8 cellular contexts compared by ENCODE assay signal in the genomic region with DNA sequence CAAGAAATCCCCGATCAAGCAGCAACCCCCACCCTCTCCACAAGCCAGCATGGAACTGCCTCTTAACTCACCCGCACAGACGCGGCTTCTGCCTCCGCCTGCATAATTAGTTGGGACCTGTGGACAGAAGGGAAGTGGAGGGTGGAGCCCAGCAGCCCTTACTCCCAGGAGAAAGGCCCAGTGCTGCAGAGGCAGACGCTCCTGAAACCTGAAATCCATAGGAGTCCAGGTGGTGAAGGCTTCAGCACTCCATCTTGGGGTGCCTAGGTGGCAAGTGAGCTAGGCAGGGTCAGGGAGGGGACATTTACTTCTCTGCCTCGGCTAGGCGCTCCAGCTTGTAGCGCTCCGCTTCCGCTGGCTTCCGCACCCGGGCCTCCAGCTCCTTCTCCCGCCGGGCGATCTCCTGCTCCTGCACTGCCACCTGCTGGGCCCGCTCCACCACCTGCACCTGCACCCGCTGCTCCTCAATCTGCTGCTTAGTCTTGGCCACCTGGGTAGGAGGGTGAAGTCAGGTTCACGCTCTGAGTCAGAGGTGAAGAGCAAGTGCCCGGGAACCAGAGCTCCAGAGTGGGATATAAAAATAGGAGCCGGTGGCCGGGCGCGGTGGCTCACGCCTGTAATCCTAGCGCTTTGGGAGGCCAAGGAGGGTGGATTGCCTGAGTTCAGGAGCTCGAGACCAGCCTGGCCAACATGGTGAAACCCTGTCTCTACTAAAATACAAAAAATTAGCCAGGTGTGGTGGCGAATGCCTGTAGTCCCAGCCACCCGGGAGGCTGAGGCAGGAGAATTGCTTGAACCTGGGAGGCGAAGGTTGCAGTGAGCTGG. TPM values are rescaled to one million over a fixed set of nuclear protein-coding genes. Genes with fewer than 3 reads are reported as not detected.
DNase-seq lines count a peak whose midpoint lies in the region; ATAC-seq and TF ChIP-seq lines count a peak whose summit lies in the region.

No MANE protein-coding gene starts in this region.

- H3K27me3 Mint-ChIP-seq in activated T-helper 2 cell treated with anti-CD3 and anti-CD28 coated beads, Interferon-gamma antibody, Interleukin-2, Interleukin-4, amounts not matched to agents 10 μg/mL and 5 μg/mL and 100 μg/mL, durations not matched to agents 14 hours and 24 hours and 36 hours (ENCODE audit: low read depth): no peaks in the 10 kb centered on the region

- H3K36me3 ChIP-seq in OCI-LY3 (replicated peaks; ENCODE audit: low read depth, low read length) (peaks cover 15% of the 10 kb centered on the region), uterus (no peaks in the 10 kb centered on the region)

- H3K4me1 ChIP-seq in OCI-LY3 (ENCODE audit: low read length): peaks cover 18% of the 10 kb centered on the region
- no peaks in the 10 kb centered on the region for H3K4me1 ChIP-seq in foreskin keratinocyte
- no peaks in the 10 kb centered on the region for H3K4me1 ChIP-seq in uterus

- peaks cover 37% of the 10 kb centered on the region for H3K4me1 Mint-ChIP-seq in activated T-helper 2 cell treated with anti-CD3 and anti-CD28 coated beads, Interferon-gamma antibody, Interleukin-2, Interleukin-4, amounts not matched to agents 10 μg/mL and 5 μg/mL and 100 μg/mL, durations not matched to agents 14 hours and 24 hours and 36 hours (ENCODE audit: low read depth)

- H3K27ac ChIP-seq in OCI-LY3 (ENCODE audit: low read length): no peak overlapping the region
- no peak overlapping the region for H3K27ac ChIP-seq in foreskin keratinocyte
- H3K27ac ChIP-seq in uterus: peak overlapping the region; percentile 21 to 53

- TF ChIP-seq POLR2A in uterus (IDR thresholded peaks at IDR 0.05): no peak

- peaks cover 3% of the 10 kb centered on the region for H4K20me1 ChIP-seq in OCI-LY3 (ENCODE audit: insufficient read depth, low read length)

- intact Hi-C loops in activated T-helper 2 cell treated with anti-CD3 and anti-CD28 coated beads, Interferon-gamma antibody, Interleukin-2, Interleukin-4, amounts not matched to agents 10 μg/mL and 5 μg/mL and 100 μg/mL, durations not matched to agents 14 hours and 24 hours and 36 hours (cut with micrococcal nuclease): no loop called here
- intact Hi-C loops in posterior cingulate gyrus (cut with DNase I): no loop called here
- intact Hi-C loops in uterus (cut with DNase I; ENCODE audit: low total_unique reads): no loop called here

- DNase-seq in GM12865 (ENCODE audit: low read depth) (peak; percentile 93), HPDE6-E6E7 (ENCODE audit: extremely low spot score) (peak; percentile 93), foreskin keratinocyte (peak; percentile 63 to 86), posterior cingulate gyrus (peak in 9 of 10 donors; percentile 50 to 96 (median 72)), uterus (peak; percentile 59 to 62), epidermal melanocyte (ENCODE audit: insufficient read length, low spot score) (no peak)
- peak; percentile 81 for DNase-seq in activated T-helper 2 cell treated with anti-CD3 and anti-CD28 coated beads, Interferon-gamma antibody, Interleukin-2, Interleukin-4, amounts not matched to agents 10 μg/mL and 5 μg/mL and 100 μg/mL, durations not matched to agents 14 hours and 24 hours and 36 hours (ENCODE audit: low spot score)

- H3K36me3 Mint-ChIP-seq in activated T-helper 2 cell treated with anti-CD3 and anti-CD28 coated beads, Interferon-gamma antibody, Interleukin-2, Interleukin-4, amounts not matched to agents 10 μg/mL and 5 μg/mL and 100 μg/mL, durations not matched to agents 14 hours and 24 hours and 36 hours (ENCODE audit: low read depth): peaks cover 80% of the 10 kb centered on the region

- peak overlapping the region; percentile 23 for H3K4me2 ChIP-seq in OCI-LY3 (ENCODE audit: low read length)

- H3K9me3 Mint-ChIP-seq in activated T-helper 2 cell treated with anti-CD3 and anti-CD28 coated beads, Interferon-gamma antibody, Interleukin-2, Interleukin-4, amounts not matched to agents 10 μg/mL and 5 μg/mL and 100 μg/mL, durations not matched to agents 14 hours and 24 hours and 36 hours: no peaks in the 10 kb centered on the region

- H3K79me2 ChIP-seq in OCI-LY3 (ENCODE audit: low read length): peaks cover 2% of the 10 kb centered on the region; the same call in 1 of the 2 replicates

- peak overlapping the region; percentile 40 for H3K4me3 Mint-ChIP-seq in activated T-helper 2 cell treated with anti-CD3 and anti-CD28 coated beads, Interferon-gamma antibody, Interleukin-2, Interleukin-4, amounts not matched to agents 10 μg/mL and 5 μg/mL and 100 μg/mL, durations not matched to agents 14 hours and 24 hours and 36 hours (ENCODE audit: low read depth)

- H3K9me3 ChIP-seq in OCI-LY3 (ENCODE audit: insufficient read depth, low read length) (no peaks in the 10 kb centered on the region), uterus (no peaks in the 10 kb centered on the region)

- no peak overlapping the region for H2AFZ ChIP-seq in OCI-LY3 (ENCODE audit: low read depth, low read length)

- peak overlapping the region; percentile 69 for H3K27ac Mint-ChIP-seq in activated T-helper 2 cell treated with anti-CD3 and anti-CD28 coated beads, Interferon-gamma antibody, Interleukin-2, Interleukin-4, amounts not matched to agents 10 μg/mL and 5 μg/mL and 100 μg/mL, durations not matched to agents 14 hours and 24 hours and 36 hours

- H3K27me3 ChIP-seq in OCI-LY3 (ENCODE audit: low read depth, low read length) (no peaks in the 10 kb centered on the region), foreskin keratinocyte (no peaks in the 10 kb centered on the region), uterus (no peaks in the 10 kb centered on the region)

- no peak overlapping the region for H3K4me3 ChIP-seq in GM12865 (ENCODE audit: low read depth, low read length)
- H3K4me3 ChIP-seq in OCI-LY3 (ENCODE audit: low read length): no peak overlapping the region
- H3K4me3 ChIP-seq in uterus: no peak overlapping the region

- peak; percentile 92 for ATAC-seq in foreskin keratinocyte

- TF ChIP-seq CTCF in GM12865 (IDR thresholded peaks at IDR 0.05; ENCODE audit: insufficient read depth, low read depth, low read length, missing control alignments) (peak; percentile 88), OCI-LY3 (IDR thresholded peaks at IDR 0.05; ENCODE audit: low read depth, low read length) (peak; percentile 64), foreskin keratinocyte (conservative IDR thresholded peaks at IDR 0.05) (peak; percentile 98), uterus (IDR thresholded peaks at IDR 0.05) (peak; percentile 46 to 70 (median 56))

- H3K9ac ChIP-seq in OCI-LY3 (ENCODE audit: low read length): no peak overlapping the region

RNA-seq across cellular contexts. Expression of a gene that starts 10.7 kb away (rescaled TPM):
- 1,115 and 1,128 TPM in 2 replicates for total RNA-seq in activated T-helper 2 cell treated with anti-CD3 and anti-CD28 coated beads, Interferon-gamma antibody, Interleukin-2, Interleukin-4, amounts not matched to agents 10 μg/mL and 5 μg/mL and 100 μg/mL, durations not matched to agents 14 hours and 24 hours and 36 hours
- total RNA-seq in foreskin keratinocyte: 1,201 and 1,290 TPM in 2 replicates
- polyA plus RNA-seq in foreskin keratinocyte: 1,224 and 1,454 TPM in 2 replicates
- 100 to 1,000 TPM; 130 to 426 (median 290) TPM for total RNA-seq in uterus

RNA-seq across cellular contexts. Expression of a gene that starts 11.7 kb away (rescaled TPM):
- 201 and 214 TPM in 2 replicates for total RNA-seq in activated T-helper 2 cell treated with anti-CD3 and anti-CD28 coated beads, Interferon-gamma antibody, Interleukin-2, Interleukin-4, amounts not matched to agents 10 μg/mL and 5 μg/mL and 100 μg/mL, durations not matched to agents 14 hours and 24 hours and 36 hours
- total RNA-seq in foreskin keratinocyte: 50.0 and 62.6 TPM in 2 replicates
- polyA plus RNA-seq in foreskin keratinocyte: 57.4 and 72.2 TPM in 2 replicates
- 100 to 1,000 TPM in 1 of 4 donors, 10 to 100 TPM in 3; 47.1 to 155 (median 64.6) TPM for total RNA-seq in uterus

RNA-seq across cellular contexts. Expression of a gene that starts 13.5 kb away (rescaled TPM):
- 185 and 190 TPM in 2 replicates for total RNA-seq in activated T-helper 2 cell treated with anti-CD3 and anti-CD28 coated beads, Interferon-gamma antibody, Interleukin-2, Interleukin-4, amounts not matched to agents 10 μg/mL and 5 μg/mL and 100 μg/mL, durations not matched to agents 14 hours and 24 hours and 36 hours
- 279 and 373 TPM in 2 replicates for total RNA-seq in foreskin keratinocyte
- 343 and 439 TPM in 2 replicates for polyA plus RNA-seq in foreskin keratinocyte
- 10 to 100 TPM in 2 of 4 donors, 1 to 10 TPM in 1, under 1 TPM in 1; 0.88 to 23.8 (median 10.4) TPM for total RNA-seq in uterus

RNA-seq across cellular contexts. Expression of a gene that starts 13.7 kb away (rescaled TPM):
- total RNA-seq in activated T-helper 2 cell treated with anti-CD3 and anti-CD28 coated beads, Interferon-gamma antibody, Interleukin-2, Interleukin-4, amounts not matched to agents 10 μg/mL and 5 μg/mL and 100 μg/mL, durations not matched to agents 14 hours and 24 hours and 36 hours: 88.3 and 96.6 TPM in 2 replicates
- 24.8 and 27.4 TPM in 2 replicates for total RNA-seq in foreskin keratinocyte
- polyA plus RNA-seq in foreskin keratinocyte: 13.9 and 15.8 TPM in 2 replicates
- 10 to 100 TPM in 2 of 4 donors, 1 to 10 TPM in 2; 3.1 to 61.9 (median 10.2) TPM for total RNA-seq in uterus

RNA-seq across cellular contexts. Expression of a gene that starts 40.0 kb away (rescaled TPM):
- total RNA-seq in activated T-helper 2 cell treated with anti-CD3 and anti-CD28 coated beads, Interferon-gamma antibody, Interleukin-2, Interleukin-4, amounts not matched to agents 10 μg/mL and 5 μg/mL and 100 μg/mL, durations not matched to agents 14 hours and 24 hours and 36 hours: 23.1 and 24.2 TPM in 2 replicates
- total RNA-seq in foreskin keratinocyte: 24.5 and 26.3 TPM in 2 replicates
- polyA plus RNA-seq in foreskin keratinocyte: 41.6 and 45.7 TPM in 2 replicates
- total RNA-seq in uterus: 10 to 100 TPM in 1 of 4 donors, 1 to 10 TPM in 2, under 1 TPM in 1; 0.59 to 29.3 (median 5.4) TPM

Comparison
In these comparisons a context has a peak if more than half of its experiments do, and no peak if none do; other contexts are left out.
1. H3K27ac ChIP-seq: peak in uterus (2 of 2); none in OCI-LY3 (single experiment) and foreskin keratinocyte (single experiment).
2. Peak in every context shown above with its lines, with median percentiles within 50 percentile points of each other: CTCF ChIP-seq.